In the genomic region with DNA sequence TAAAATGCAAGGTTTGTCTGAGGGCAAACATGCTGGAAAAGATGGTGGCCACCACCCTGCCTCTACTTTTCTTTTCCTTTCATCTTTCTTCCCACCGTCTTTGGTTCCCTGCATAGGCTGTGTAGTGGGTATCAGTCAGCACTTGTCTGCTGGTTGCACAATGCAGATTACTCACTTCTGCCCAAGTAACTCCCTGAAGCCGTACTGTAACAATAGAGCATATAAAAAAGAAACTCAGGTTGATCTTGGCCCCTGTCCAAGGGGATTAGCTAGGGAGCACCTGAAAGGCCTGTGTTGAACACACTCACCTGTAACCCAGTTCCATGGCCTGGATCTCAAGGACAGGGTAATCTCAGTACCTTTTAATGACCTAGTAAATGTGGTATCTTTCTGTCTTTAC, we compare ENCODE assay signal across 13 cellular contexts.
DNase-seq lines count a peak whose midpoint lies in the region; ATAC-seq, FAIRE-seq and TF ChIP-seq lines count a peak whose summit lies in the region.
"Had no signal": no experiment of that assay in that cellular context is flagged by ENCODE, and none has a peak within 500 bp of the region (broad histone marks: within the 10 kb centered on the region; RNA-seq: fewer than 3 reads in every experiment).

No MANE protein-coding gene starts in this region.

- CTCF ChIA-PET in SK-N-SH (lab: Yijun Ruan, JAX): interaction anchor here (1.0 to 12.3 kb wide), 3 partner anchors 15 to 97 kb away, joined by 3 to 97 read pairs (median 3); no protein-coding TSS in a partner anchor

- TF ChIP-seq CTCF in SK-N-SH (IDR thresholded peaks at IDR 0.05): no peak
- TF ChIP-seq CTCF in hepatocyte (IDR thresholded peaks at IDR 0.05; ENCODE audit: poor library complexity): no peak

- POLR2A ChIA-PET in SK-N-SH (lab: Yijun Ruan, JAX): no interaction called here

- H4K20me1 ChIP-seq in SK-N-SH (ENCODE audit: insufficient read depth) (no peaks in the 10 kb centered on the region), hepatocyte (ENCODE audit: insufficient read depth, poor library complexity, severe bottlenecking) (no peaks in the 10 kb centered on the region)

- no peak for FAIRE-seq in urothelium cell line (lab: Jason Lieb, UNC)

- H3K79me2 ChIP-seq in SK-N-SH (ENCODE audit: insufficient read depth) (no peaks in the 10 kb centered on the region), hepatocyte (no peaks in the 10 kb centered on the region)

- H3K27ac ChIP-seq in SK-N-SH (ENCODE audit: low read depth in 2 of 2, low read length in 1 of 2) (no peak overlapping the region), hepatocyte (peak overlapping the region; percentile 58)
- H3K27ac ChIP-seq: KMS-11 had no signal

- TF ChIP-seq EP300 in SK-N-SH (IDR thresholded peaks at IDR 0.05; ENCODE audit: borderline replicate concordance in 1 of 2, low read depth in 1 of 2, low read length in 1 of 2): no peak

- H3K9me3 ChIP-seq in SK-N-SH (peaks cover 2% of the 10 kb centered on the region; the same call in 1 of the 2 replicates), hepatocyte (ENCODE audit: low read depth) (no peaks in the 10 kb centered on the region)

- H3K4me3 ChIP-seq in SK-N-SH (ENCODE audit: low read depth in 2 of 2, low read length in 1 of 2) (no peak overlapping the region), hepatocyte (no peak overlapping the region)

- no peak for ATAC-seq in SK-N-SH treated with all-trans-retinoic acid at 6 μM for 48 hours
- ATAC-seq in GM19023 (IDR thresholded peaks at IDR 0.05; ENCODE audit: unreplicated experiment): no peak
- ATAC-seq: T-cell had no signal

- no peak for TF ChIP-seq RAD21 in SK-N-SH (IDR thresholded peaks at IDR 0.05; ENCODE audit: low read length)

- H3K4me1 ChIP-seq in SK-N-SH (ENCODE audit: control insufficient read depth in 1 of 2, insufficient read depth in 2 of 2, low read depth in 1 of 2, low read length in 1 of 2) (peaks cover 0 to 27% of the 10 kb centered on the region in 2 experiments; a peak in 2 of 4 replicates), hepatocyte (ENCODE audit: insufficient read depth) (peaks cover 12% of the 10 kb centered on the region)

- DNase-seq in SK-N-SH: no peak
- DNase-seq in NCI-H748 treated with DMSO at 0.1 percent for 48 hours (lab: John Stamatoyannopoulos, UW): peak; percentile 67
- DNase-seq in hepatocyte (ENCODE audit: low spot score): peak; percentile 77
- peak; percentile 35 for DNase-seq in urothelium cell line (ENCODE audit: low spot score)
- no peak for DNase-seq in stimulated activated CD8-positive, alpha-beta memory T cell treated with anti-CD3 and anti-CD28 coated beads, Interleukin-4, amount 100 ng/mL, for 48 hours
- DNase-seq in T-helper 9 cell: no peak
- DNase-seq: activated naive CD8-positive, alpha-beta T cell treated with anti-CD3 and anti-CD28 coated beads, Interleukin-2, amount 10 ng/mL, durations not matched to agents 7 days and 5 days; GDM1; stimulated activated CD4-positive, alpha-beta T cell treated with anti-CD3 and anti-CD28 coated beads, Interleukin-15, amount 100 ng/mL, for 24 hours; T-cell had no signal

- H3K4me2 ChIP-seq in SK-N-SH (no peak overlapping the region), hepatocyte (no peak overlapping the region)
- H3K4me2 ChIP-seq: KMS-11 had no signal

- WGBS in SK-N-SH (ENCODE audit: low lambda C conversion rate): 68% methylated on average over 2 of the region's 2 CpGs
- 62% methylated on average over 2 of the region's 2 CpGs for WGBS in hepatocyte (ENCODE audit: low lambda C conversion rate, missing lambda C conversion rate)

- no peak overlapping the region for H3K9ac ChIP-seq in SK-N-SH
- H3K9ac ChIP-seq: KMS-11 had no signal

- H3K36me3 ChIP-seq in SK-N-SH (replicated peaks in 1 of 2; ENCODE audit: control insufficient read depth in 1 of 2, insufficient read depth in 2 of 2, low read length in 1 of 2) (no peaks in the 10 kb centered on the region), hepatocyte (replicated peaks; ENCODE audit: insufficient read depth, low read depth) (no peaks in the 10 kb centered on the region)

- H2AFZ ChIP-seq in SK-N-SH (ENCODE audit: low read depth) (no peak overlapping the region), hepatocyte (no peak overlapping the region)

- H3K27me3 ChIP-seq in SK-N-SH (ENCODE audit: insufficient read depth): no peaks in the 10 kb centered on the region
- H3K27me3 ChIP-seq in hepatocyte: peaks cover 31% of the 10 kb centered on the region

- H3K9me2 ChIP-seq in SK-N-SH (no peaks in the 10 kb centered on the region), hepatocyte (replicated peaks; ENCODE audit: insufficient read depth) (no peaks in the 10 kb centered on the region)

- H3F3A ChIP-seq in SK-N-SH (replicated peaks; ENCODE audit: insufficient read depth): no peaks in the 10 kb centered on the region

TF ChIP-seq in SK-N-SH, 30 proteins besides CTCF, POLR2A, EP300 and RAD21 (continues in another document):
- TF ChIP-seq YY1 (IDR thresholded peaks at IDR 0.05; ENCODE audit: low read depth) (no peak), TAF1 (IDR thresholded peaks at IDR 0.05; ENCODE audit: borderline replicate concordance, low read depth, low read length) (no peak), CHD2 (IDR thresholded peaks at IDR 0.05; ENCODE audit: low read length, partially characterized antibody) (no peak), EZH2phosphoT487 (IDR thresholded peaks at IDR 0.05; ENCODE audit: borderline replicate concordance, low read depth) (no peak), POLR2AphosphoS5 (IDR thresholded peaks at IDR 0.05; ENCODE audit: low read depth, low read length) (no peak), ELF1 (IDR thresholded peaks at IDR 0.05) (no peak)
- TF ChIP-seq, protein P1, sequence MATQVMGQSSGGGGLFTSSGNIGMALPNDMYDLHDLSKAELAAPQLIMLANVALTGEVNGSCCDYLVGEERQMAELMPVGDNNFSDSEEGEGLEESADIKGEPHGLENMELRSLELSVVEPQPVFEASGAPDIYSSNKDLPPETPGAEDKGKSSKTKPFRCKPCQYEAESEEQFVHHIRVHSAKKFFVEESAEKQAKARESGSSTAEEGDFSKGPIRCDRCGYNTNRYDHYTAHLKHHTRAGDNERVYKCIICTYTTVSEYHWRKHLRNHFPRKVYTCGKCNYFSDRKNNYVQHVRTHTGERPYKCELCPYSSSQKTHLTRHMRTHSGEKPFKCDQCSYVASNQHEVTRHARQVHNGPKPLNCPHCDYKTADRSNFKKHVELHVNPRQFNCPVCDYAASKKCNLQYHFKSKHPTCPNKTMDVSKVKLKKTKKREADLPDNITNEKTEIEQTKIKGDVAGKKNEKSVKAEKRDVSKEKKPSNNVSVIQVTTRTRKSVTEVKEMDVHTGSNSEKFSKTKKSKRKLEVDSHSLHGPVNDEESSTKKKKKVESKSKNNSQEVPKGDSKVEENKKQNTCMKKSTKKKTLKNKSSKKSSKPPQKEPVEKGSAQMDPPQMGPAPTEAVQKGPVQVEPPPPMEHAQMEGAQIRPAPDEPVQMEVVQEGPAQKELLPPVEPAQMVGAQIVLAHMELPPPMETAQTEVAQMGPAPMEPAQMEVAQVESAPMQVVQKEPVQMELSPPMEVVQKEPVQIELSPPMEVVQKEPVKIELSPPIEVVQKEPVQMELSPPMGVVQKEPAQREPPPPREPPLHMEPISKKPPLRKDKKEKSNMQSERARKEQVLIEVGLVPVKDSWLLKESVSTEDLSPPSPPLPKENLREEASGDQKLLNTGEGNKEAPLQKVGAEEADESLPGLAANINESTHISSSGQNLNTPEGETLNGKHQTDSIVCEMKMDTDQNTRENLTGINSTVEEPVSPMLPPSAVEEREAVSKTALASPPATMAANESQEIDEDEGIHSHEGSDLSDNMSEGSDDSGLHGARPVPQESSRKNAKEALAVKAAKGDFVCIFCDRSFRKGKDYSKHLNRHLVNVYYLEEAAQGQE (IDR thresholded peaks at IDR 0.05; ENCODE audit: low read depth, low read length): no peak

TF ChIP-seq in SK-N-SH treated with all-trans-retinoic acid at 6 μM for 48 hours, 23 proteins besides CTCF, POLR2A, EP300 and RAD21 (continues in another document):
- no peak for TF ChIP-seq PPARA (CRISPR knock-in tag; IDR thresholded peaks at IDR 0.05; ENCODE audit: borderline replicate concordance)
- no peak for TF ChIP-seq ISL1 (CRISPR knock-in tag; IDR thresholded peaks at IDR 0.05)
- no peak for TF ChIP-seq SNAI2 (CRISPR knock-in tag; IDR thresholded peaks at IDR 0.05)
- no peak for TF ChIP-seq TOX (CRISPR knock-in tag; IDR thresholded peaks at IDR 0.05; ENCODE audit: borderline replicate concordance)
- no peak for TF ChIP-seq ZNF565 (CRISPR knock-in tag; conservative IDR thresholded peaks at IDR 0.05; ENCODE audit: low read depth)
- TF ChIP-seq, protein P2, sequence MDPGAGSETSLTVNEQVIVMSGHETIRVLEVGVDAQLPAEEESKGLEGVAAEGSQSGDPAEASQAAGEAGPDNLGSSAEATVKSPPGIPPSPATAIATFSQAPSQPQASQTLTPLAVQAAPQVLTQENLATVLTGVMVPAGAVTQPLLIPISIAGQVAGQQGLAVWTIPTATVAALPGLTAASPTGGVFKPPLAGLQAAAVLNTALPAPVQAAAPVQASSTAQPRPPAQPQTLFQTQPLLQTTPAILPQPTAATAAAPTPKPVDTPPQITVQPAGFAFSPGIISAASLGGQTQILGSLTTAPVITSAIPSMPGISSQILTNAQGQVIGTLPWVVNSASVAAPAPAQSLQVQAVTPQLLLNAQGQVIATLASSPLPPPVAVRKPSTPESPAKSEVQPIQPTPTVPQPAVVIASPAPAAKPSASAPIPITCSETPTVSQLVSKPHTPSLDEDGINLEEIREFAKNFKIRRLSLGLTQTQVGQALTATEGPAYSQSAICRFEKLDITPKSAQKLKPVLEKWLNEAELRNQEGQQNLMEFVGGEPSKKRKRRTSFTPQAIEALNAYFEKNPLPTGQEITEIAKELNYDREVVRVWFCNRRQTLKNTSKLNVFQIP (CRISPR knock-in tag; IDR thresholded peaks at IDR 0.05; ENCODE audit: borderline replicate concordance, low read depth): no peak
- TF ChIP-seq ZNF8 (CRISPR knock-in tag; IDR thresholded peaks at IDR 0.05): no peak
- no peak for TF ChIP-seq ARNTL (CRISPR knock-in tag; IDR thresholded peaks at IDR 0.05; ENCODE audit: borderline replicate concordance, low read depth)
- no peak for TF ChIP-seq GLIS3 (CRISPR knock-in tag; IDR thresholded peaks at IDR 0.05)
- TF ChIP-seq ESRRG (CRISPR knock-in tag; IDR thresholded peaks at IDR 0.05): no peak

Comparison
In these comparisons a context has a peak if more than half of its experiments do, and no peak if none do; other contexts are left out.
1. DNase-seq: peak in NCI-H748 treated with DMSO at 0.1 percent for 48 hours (single experiment), hepatocyte (single experiment) and urothelium cell line (single experiment); none in SK-N-SH (single experiment), stimulated activated CD8-positive, alpha-beta memory T cell treated with anti-CD3 and anti-CD28 coated beads, Interleukin-4, amount 100 ng/mL, for 48 hours (single experiment) and T-helper 9 cell (single experiment).